8 cellular contexts compared by ENCODE assay signal in genomic region chr2:43228341-43228751, GRCh38. TPM values are rescaled to one million over a fixed set of nuclear protein-coding genes. Genes with fewer than 3 reads are reported as not detected.
A peak's percentile ranks its signal among the peaks of the same experiment; 100 is the strongest.
DNase-seq lines count a peak whose midpoint lies in the region; ATAC-seq and TF ChIP-seq lines count a peak whose summit lies in the region.

No MANE protein-coding gene starts in this region.

- TF ChIP-seq CTCF in GM12864 (IDR thresholded peaks at IDR 0.05; ENCODE audit: low read depth, low read length, missing control alignments) = no peak
- TF ChIP-seq CTCF in RWPE2 (IDR thresholded peaks at IDR 0.05; ENCODE audit: poor library complexity, severe bottlenecking) = no peak
- no peak for TF ChIP-seq CTCF in psoas muscle (IDR thresholded peaks at IDR 0.05)

- H3K4me3 ChIP-seq in GM12864 (ENCODE audit: low read depth, low read length) = peak overlapping the region; percentile 87
- H3K4me3 ChIP-seq in RWPE2 (ENCODE audit: severe bottlenecking) = no peak overlapping the region
- H3K4me3 ChIP-seq in esophagus (ENCODE audit: low read depth in 1 of 2, low read length in 2 of 2) = no peak overlapping the region
- H3K4me3 ChIP-seq in psoas muscle = peak overlapping the region; percentile 75

- H3K27ac ChIP-seq in RWPE2 (ENCODE audit: poor library complexity, severe bottlenecking) = peak overlapping the region; percentile 97
- peak overlapping the region; percentile 89 to 91 for H3K27ac ChIP-seq in esophagus (ENCODE audit: low read depth in 2 of 2, low read length in 1 of 2)
- H3K27ac ChIP-seq in psoas muscle = peak overlapping the region; percentile 91

- WGBS in esophagus, 2 donors = 23 to 32% methylated on average over 2 of the region's 2 CpGs
- 38 to 50% (median 41%) methylated on average over 2 of the region's 2 CpGs for WGBS in psoas muscle, 3 donors

- ATAC-seq in RWPE2 (ENCODE audit: low read depth) (no peak), psoas muscle (no peak), HG02885 (IDR thresholded peaks at IDR 0.05; ENCODE audit: poor library complexity, unreplicated experiment) (no peak), GM21526 (IDR thresholded peaks at IDR 0.05; ENCODE audit: low FRiP score, unreplicated experiment) (no peak)

- peaks cover 17% of the 10 kb centered on the region for H3K4me1 ChIP-seq in RWPE2 (ENCODE audit: insufficient read depth, poor library complexity, severe bottlenecking)
- peaks cover 2 to 3% of the 10 kb centered on the region in 2 donors for H3K4me1 ChIP-seq in esophagus (ENCODE audit: control insufficient read depth in 2 of 2, insufficient read depth in 2 of 2, low read length in 1 of 2)
- peaks cover 22% of the 10 kb centered on the region for H3K4me1 ChIP-seq in psoas muscle

- H3K27me3 ChIP-seq in RWPE2 (ENCODE audit: insufficient read depth, poor library complexity, severe bottlenecking) (no peaks in the 10 kb centered on the region), esophagus (ENCODE audit: control insufficient read depth in 1 of 2, insufficient read depth in 2 of 2, low read length in 2 of 2) (no peaks in the 10 kb centered on the region), psoas muscle (ENCODE audit: insufficient read depth in 3 of 3, low read length in 2 of 3) (no peaks in the 10 kb centered on the region)

- H3K36me3 ChIP-seq in RWPE2 (ENCODE audit: low read depth) = peaks cover 26% of the 10 kb centered on the region
- peaks cover 14 to 21% of the 10 kb centered on the region in 2 donors for H3K36me3 ChIP-seq in esophagus (ENCODE audit: control insufficient read depth in 2 of 2, insufficient read depth in 2 of 2, low read length in 1 of 2)
- peaks cover 7 to 37% of the 10 kb centered on the region in 2 donors for H3K36me3 ChIP-seq in psoas muscle (ENCODE audit: insufficient read depth in 1 of 2, low read depth in 1 of 2)

- DNase-seq in GM12864 (ENCODE audit: low read depth) = no peak
- DNase-seq in RWPE2 (ENCODE audit: low spot score) = no peak
- DNase-seq in psoas muscle = no peak
- DNase-seq in effector CD8-positive, alpha-beta T cell (lab: John Stamatoyannopoulos, UW) = no peak
- DNase-seq in hippocampal formation (lab: John Stamatoyannopoulos, UW) = no peak

- no peaks in the 10 kb centered on the region for H3K9me3 ChIP-seq in RWPE2 (ENCODE audit: severe bottlenecking)
- no peaks in the 10 kb centered on the region for H3K9me3 ChIP-seq in esophagus (ENCODE audit: control insufficient read depth in 2 of 2, insufficient read depth in 1 of 2, low read depth in 1 of 2, low read length in 1 of 2)
- no peaks in the 10 kb centered on the region for H3K9me3 ChIP-seq in psoas muscle

- intact Hi-C loops in psoas muscle (cut with DNase I) = loop anchor here (1.0 to 5.0 kb wide), 8 partner anchors 96 to 400 kb away; no protein-coding TSS in a partner anchor

RNA-seq across cellular contexts. Expression of gene ZFP36L2, which starts 1.9 kb away (rescaled TPM):
- polyA plus RNA-seq in esophagus (10 to 100 TPM; 48.1 to 64.2 TPM), psoas muscle (10 to 100 TPM; 26.3 to 36.7 (median 34.5) TPM)
- 100 to 1,000 TPM in 1 of 4 donors, 10 to 100 TPM in 3; 48.9 to 103 (median 71.4) TPM for total RNA-seq in psoas muscle

Comparison
In these comparisons a context has a peak if more than half of its experiments do, and no peak if none do; other contexts are left out.
1. H3K4me3 ChIP-seq: peak in GM12864 (single experiment) and psoas muscle (single experiment); none in RWPE2 (single experiment) and esophagus (0 of 2).
2. Peak in every context shown above with its lines, with median percentiles within 50 percentile points of each other: H3K27ac ChIP-seq.